In genomic region chr13:64130600-64130999, GRCh38 we compare ENCODE assay signal across 18 cellular contexts.
"Had no signal": no experiment of that assay in that cellular context is flagged by ENCODE, and none has a peak within 500 bp of the region (broad histone marks: within the 10 kb centered on the region; RNA-seq: fewer than 3 reads in every experiment).

No MANE protein-coding gene starts in this region.

- H3K9me3 ChIP-seq: adrenal gland, lower lobe of right lung, vagina had no signal

- H3K27me3 ChIP-seq: adrenal gland, stomach, vagina had no signal

- H3K36me3 ChIP-seq: adrenal gland, lower lobe of right lung, stomach, vagina, WERI-Rb-1 had no signal

- H3K4me3 ChIP-seq: adrenal gland, lower lobe of right lung, stomach, vagina had no signal

- H3K4me1 ChIP-seq: adrenal gland, lower lobe of right lung, stomach, vagina had no signal

- H3K27ac ChIP-seq: adrenal gland, lower lobe of right lung, stomach, vagina, WERI-Rb-1 had no signal

- DNase-seq: activated CD4-positive, alpha-beta T cell treated with anti-CD3 and anti-CD28 coated beads for 48 hours; activated CD8-positive, alpha-beta memory T cell treated with anti-CD3 and anti-CD28 coated beads, Interleukin-2, amount 50 U/mL, for 48 hours; activated CD8-positive, alpha-beta T cell treated with anti-CD3 and anti-CD28 coated beads, Interleukin-2, amount 10 ng/mL, durations not matched to agents 7 days and 5 days; activated naive CD4-positive, alpha-beta T cell treated with anti-CD3 and anti-CD28 coated beads, Interleukin-2, amount 10 ng/mL, durations not matched to agents 7 days and 5 days; adrenal gland; caudate nucleus; cortex of kidney; effector CD8-positive, alpha-beta T cell; hippocampal formation; lower lobe of right lung; midbrain; naive thymus-derived CD8-positive, alpha-beta T cell; nucleus accumbens; stimulated activated CD4-positive, alpha-beta T cell treated with anti-CD3 and anti-CD28 coated beads, Interleukin-4, amount 100 ng/mL, for 4 hours; stomach; T1000 had no signal
